In the genomic region with DNA sequence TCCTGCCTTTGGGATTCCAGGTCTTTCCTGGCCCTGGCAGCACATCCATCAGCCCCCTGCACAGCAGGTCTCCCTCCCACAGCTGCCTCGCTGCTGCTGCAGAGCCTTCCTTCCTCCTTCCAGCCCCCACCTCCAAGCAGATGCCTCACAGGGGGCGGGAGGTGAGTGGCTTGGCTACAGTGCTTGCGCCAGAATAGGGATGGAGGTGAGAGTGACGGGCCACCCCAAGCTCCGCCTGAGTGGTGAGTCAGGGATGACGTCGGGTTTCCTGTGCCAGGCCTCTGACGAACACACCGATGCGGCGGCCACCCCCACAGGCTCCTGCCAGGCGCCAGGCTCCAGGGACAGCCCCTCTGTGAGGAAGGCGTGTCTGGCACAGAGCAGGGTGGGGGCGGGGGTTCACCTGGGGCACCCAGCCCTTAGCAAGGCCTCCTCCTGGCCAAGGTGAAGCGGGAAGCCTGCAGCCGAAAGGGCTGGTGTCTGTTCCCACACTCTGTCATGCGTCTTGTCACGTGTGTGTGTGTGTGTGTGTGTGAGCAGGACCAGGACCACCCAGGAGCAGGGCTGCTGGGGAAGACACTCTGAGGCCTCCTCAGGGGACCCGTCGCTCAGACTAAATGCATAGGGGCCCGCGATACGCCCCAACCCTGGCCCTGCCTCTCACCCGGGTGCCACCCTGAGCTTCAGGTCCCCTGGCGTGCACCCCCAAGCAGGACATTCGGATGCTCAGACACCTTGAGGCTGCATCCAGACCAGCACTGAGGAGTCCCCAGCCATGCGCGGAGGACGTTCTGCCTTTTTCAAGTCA, we compare ENCODE assay signal across 8 cellular contexts. TPM values are rescaled to one million over a fixed set of nuclear protein-coding genes. Genes with fewer than 3 reads are reported as not detected.
DNase-seq lines count a peak whose midpoint lies in the region; ATAC-seq lines count a peak whose summit lies in the region.

No MANE protein-coding gene starts in this region.

- H3K36me3 Mint-ChIP-seq in IgD-negative memory B cell, result no peaks in the 10 kb centered on the region
- peaks cover 16% of the 10 kb centered on the region for H3K36me3 Mint-ChIP-seq in activated naive CD4-positive, alpha-beta T cell treated with anti-CD3 and anti-CD28 coated beads for 36 hours (ENCODE audit: low read depth)

- peaks cover 21 to 37% (median 35%) of the 10 kb centered on the region in 3 donors for H3K4me1 Mint-ChIP-seq in IgD-negative memory B cell
- H3K4me1 Mint-ChIP-seq in activated naive CD4-positive, alpha-beta T cell treated with anti-CD3 and anti-CD28 coated beads for 36 hours (ENCODE audit: low read depth), result peaks cover 71% of the 10 kb centered on the region

- CTCF ChIA-PET in activated naive CD4-positive, alpha-beta T cell treated with anti-CD3 and anti-CD28 coated beads for 36 hours (lab: Charles Lee), result interaction anchor here (1.1 to 8.6 kb wide), 4 partner anchors 9 to 108 kb away, joined by 3 to 76 read pairs (median 4); no protein-coding TSS in a partner anchor

- H3K4me3 ChIP-seq in skin epidermis, result no peak overlapping the region

- peak overlapping the region; percentile 97 to 99 (median 99) for H3K27ac Mint-ChIP-seq in IgD-negative memory B cell
- H3K27ac Mint-ChIP-seq in activated naive CD4-positive, alpha-beta T cell treated with anti-CD3 and anti-CD28 coated beads for 36 hours, result peak overlapping the region; percentile 99

- peak overlapping the region in 15 of 21 experiments; percentile 11 to 95 (median 68) for H3K27ac ChIP-seq in skin epidermis

- H3K9me3 Mint-ChIP-seq in IgD-negative memory B cell, result no peaks in the 10 kb centered on the region
- no peaks in the 10 kb centered on the region for H3K9me3 Mint-ChIP-seq in activated naive CD4-positive, alpha-beta T cell treated with anti-CD3 and anti-CD28 coated beads for 36 hours

- peak overlapping the region; percentile 61 to 77 (median 67) for H3K4me3 Mint-ChIP-seq in IgD-negative memory B cell
- H3K4me3 Mint-ChIP-seq in activated naive CD4-positive, alpha-beta T cell treated with anti-CD3 and anti-CD28 coated beads for 36 hours, result peak overlapping the region; percentile 86

- no peaks in the 10 kb centered on the region for H3K27me3 Mint-ChIP-seq in IgD-negative memory B cell
- H3K27me3 Mint-ChIP-seq in activated naive CD4-positive, alpha-beta T cell treated with anti-CD3 and anti-CD28 coated beads for 36 hours (ENCODE audit: low read depth), result no peaks in the 10 kb centered on the region

- intact Hi-C loops in activated naive CD4-positive, alpha-beta T cell treated with anti-CD3 and anti-CD28 coated beads for 36 hours (cut with micrococcal nuclease), result loop anchor here (1.0 to 5.0 kb wide), 6 partner anchors 9 to 814 kb away; partner anchors contain the start of genes ARID5A and CNNM4
- intact Hi-C loops in cardiac septum (cut with DNase I), result loop anchor here (5.0 kb wide), 1 partner anchor 119 kb away; the partner anchor contains the start of genes CIAO1 and TMEM127

- peak; percentile 68 for DNase-seq in COLO668 (lab: John Stamatoyannopoulos, UW; ENCODE audit: unreplicated experiment)
- DNase-seq in SK-N-DZ (ENCODE audit: low spot score), result peak; percentile 94
- peak; percentile 100 for DNase-seq in activated naive CD4-positive, alpha-beta T cell treated with anti-CD3 and anti-CD28 coated beads for 36 hours
- peak; percentile 87 for DNase-seq in cardiac septum (ENCODE audit: low spot score)
- no peak for DNase-seq in foreskin melanocyte

- ATAC-seq in GM21447 (IDR thresholded peaks at IDR 0.05; ENCODE audit: unreplicated experiment), result peak; percentile 44

RNA-seq across cellular contexts. Expression of gene DUSP2, which starts 3.4 kb away (rescaled TPM):
- polyA plus RNA-seq in IgD-negative memory B cell, result 55.6 TPM
- polyA plus RNA-seq in SK-N-DZ (2014; cell fraction: cytosol; rRNA removed), result 4.1 and 8.1 TPM in 2 replicates
- 40.0 and 55.5 TPM in 2 replicates for polyA plus RNA-seq in SK-N-DZ (2014; cell fraction: nucleus; rRNA removed)
- total RNA-seq in activated naive CD4-positive, alpha-beta T cell treated with anti-CD3 and anti-CD28 coated beads for 36 hours, result 100 to 1,000 TPM; 429 to 463 TPM
- total RNA-seq in cardiac septum, result 1.3 TPM

RNA-seq across cellular contexts. Expression of gene ASTL, which starts 10.3 kb away (rescaled TPM):
- polyA plus RNA-seq in IgD-negative memory B cell, result not detected
- polyA plus RNA-seq in SK-N-DZ (2014; cell fraction: cytosol; rRNA removed), result not detected in 2 replicates
- polyA plus RNA-seq in SK-N-DZ (2014; cell fraction: nucleus; rRNA removed), result not detected in 2 replicates
- total RNA-seq in activated naive CD4-positive, alpha-beta T cell treated with anti-CD3 and anti-CD28 coated beads for 36 hours, result 1 to 10 TPM; 2.5 to 2.6 TPM
- total RNA-seq in cardiac septum, result not detected

RNA-seq across cellular contexts. Expression of gene ADRA2B, which starts 32.2 kb away (rescaled TPM):
- polyA plus RNA-seq in IgD-negative memory B cell, result not detected
- not detected in 2 replicates for polyA plus RNA-seq in SK-N-DZ (2014; cell fraction: cytosol; rRNA removed)
- polyA plus RNA-seq in SK-N-DZ (2014; cell fraction: nucleus; rRNA removed), result 0.27 and 0.30 TPM in 2 replicates
- total RNA-seq in activated naive CD4-positive, alpha-beta T cell treated with anti-CD3 and anti-CD28 coated beads for 36 hours, result under 1 TPM; 0.52 TPM
- 5.5 TPM for total RNA-seq in cardiac septum

Comparison
In these comparisons a context has a peak if more than half of its experiments do, and no peak if none do; other contexts are left out.
1. RNA of gene DUSP2, which starts 3.4 kb away (total RNA-seq): 429 to 463 TPM in activated naive CD4-positive, alpha-beta T cell treated with anti-CD3 and anti-CD28 coated beads for 36 hours; 1.3 TPM in cardiac septum (single experiment); every median in the first group is over 100 times any median in the second.